2 cellular contexts compared by ENCODE assay signal in genomic region chr3:129970603-129971002, GRCh38.
TF ChIP-seq lines count a peak whose summit lies in the region.

No MANE protein-coding gene starts in this region.

TF ChIP-seq in HEK293, 187 proteins besides CTCF, POLR2A, EP300 and RAD21:
- no peak for TF ChIP-seq ZNF221 (tag by site-specific recombination; IDR thresholded peaks at IDR 0.05; ENCODE audit: borderline replicate concordance)
- TF ChIP-seq ZFHX2 (tag by site-specific recombination; conservative IDR thresholded peaks at IDR 0.05): 0 out of 2 replicates have a peak, but pooled peaks have one; percentile 23

TF ChIP-seq in H1, 55 proteins besides CTCF, POLR2A, EP300 and RAD21:
- TF ChIP-seq RFX5 (IDR thresholded peaks at IDR 0.05; ENCODE audit: borderline replicate concordance, low read depth, low read length): no peak
- TF ChIP-seq ATF2 (IDR thresholded peaks at IDR 0.05; ENCODE audit: low read length): no peak
- no peak for TF ChIP-seq EGR1 (IDR thresholded peaks at IDR 0.05; ENCODE audit: borderline replicate concordance, low read depth, low read length)
- no peak for TF ChIP-seq NRF1 (IDR thresholded peaks at IDR 0.05; ENCODE audit: low read depth, low read length)
- no peak for TF ChIP-seq SIN3A (conservative IDR thresholded peaks at IDR 0.05 in 1 of 2, IDR thresholded peaks at IDR 0.05 in 1 of 2; ENCODE audit: low read depth in 1 of 2, low read length in 2 of 2)
- TF ChIP-seq CBX5 (IDR thresholded peaks at IDR 0.05; ENCODE audit: low read depth, low read length): no peak
- no peak for TF ChIP-seq HDAC2 (IDR thresholded peaks at IDR 0.05; ENCODE audit: borderline replicate concordance in 1 of 2, low read depth in 2 of 2, low read length in 2 of 2)
